In genomic region chr4:89055157-89056080, GRCh38 we compare ENCODE assay signal across 11 cellular contexts. TPM values are rescaled to one million over a fixed set of nuclear protein-coding genes. Genes with fewer than 3 reads are reported as not detected.
DNase-seq lines count a peak whose midpoint lies in the region; ATAC-seq and TF ChIP-seq lines count a peak whose summit lies in the region.
"Had no signal": no experiment of that assay in that cellular context is flagged by ENCODE, and none has a peak within 500 bp of the region (broad histone marks: within the 10 kb centered on the region; RNA-seq: fewer than 3 reads in every experiment).

No MANE protein-coding gene starts in this region.

- H3K9me3 Mint-ChIP-seq in brain, result peaks cover 7 to 21% (median 18%) of the 10 kb centered on the region in 5 experiments

- H3K4me1 Mint-ChIP-seq in brain, result peaks cover 56% of the 10 kb centered on the region

- ATAC-seq in lower lobe of right lung (no peak), GM19328 (IDR thresholded peaks at IDR 0.05; ENCODE audit: unreplicated experiment) (no peak)

- peaks cover 11% of the 10 kb centered on the region for H3K27me3 Mint-ChIP-seq in brain
- H3K27me3 Mint-ChIP-seq: IgD-negative memory B cell had no signal

- WGBS in urinary bladder, result 56% methylated on average over 1 of the region's 1 CpG

- H3K4me3 Mint-ChIP-seq in brain, result peak overlapping the region; percentile 86 to 94 (median 90)
- H3K4me3 Mint-ChIP-seq: activated naive CD4-positive, alpha-beta T cell treated with anti-CD3 and anti-CD28 coated beads for 36 hours; IgD-negative memory B cell had no signal

- peaks cover 9% of the 10 kb centered on the region for H3K9me3 ChIP-seq in left ventricle myocardium inferior (replicated peaks)
- no peaks in the 10 kb centered on the region for H3K9me3 ChIP-seq in right atrium auricular region
- peaks cover 6% of the 10 kb centered on the region for H3K9me3 ChIP-seq in lower lobe of right lung

- H3K27ac ChIP-seq in left ventricle myocardium inferior (replicated peaks) (no peak overlapping the region), right atrium auricular region (no peak overlapping the region), lower lobe of right lung (no peak overlapping the region), urinary bladder (ENCODE audit: low read depth) (no peak overlapping the region)

- no peaks in the 10 kb centered on the region for H3K36me3 ChIP-seq in left ventricle myocardium inferior
- no peaks in the 10 kb centered on the region for H3K36me3 ChIP-seq in right atrium auricular region
- H3K36me3 ChIP-seq in lower lobe of right lung, result no peaks in the 10 kb centered on the region
- no peaks in the 10 kb centered on the region for H3K36me3 ChIP-seq in urinary bladder (ENCODE audit: insufficient read depth)

- intact Hi-C loops in left ventricle myocardium inferior (cut with micrococcal nuclease) (no loop called here), lower lobe of right lung (cut with DNase I) (no loop called here)

- H3K27me3 ChIP-seq in left ventricle myocardium inferior (ENCODE audit: low read depth) (no peaks in the 10 kb centered on the region), right atrium auricular region (no peaks in the 10 kb centered on the region), lower lobe of right lung (ENCODE audit: low read depth) (no peaks in the 10 kb centered on the region)

- TF ChIP-seq CTCF in left ventricle myocardium inferior (IDR thresholded peaks at IDR 0.05; ENCODE audit: borderline replicate concordance), result no peak
- no peak for TF ChIP-seq CTCF in right atrium auricular region (IDR thresholded peaks at IDR 0.05)
- TF ChIP-seq CTCF in brain (conservative IDR thresholded peaks at IDR 0.05), result no peak
- no peak for TF ChIP-seq CTCF in lower lobe of right lung (IDR thresholded peaks at IDR 0.05)

- peaks cover 30% of the 10 kb centered on the region for H3K4me1 ChIP-seq in left ventricle myocardium inferior
- peaks cover 0 to 20% of the 10 kb centered on the region in 2 donors for H3K4me1 ChIP-seq in right atrium auricular region
- peaks cover 4% of the 10 kb centered on the region for H3K4me1 ChIP-seq in lower lobe of right lung
- no peaks in the 10 kb centered on the region for H3K4me1 ChIP-seq in urinary bladder (ENCODE audit: insufficient read depth)

- H3K4me3 ChIP-seq in left ventricle myocardium inferior (peak overlapping the region; percentile 67), right atrium auricular region (peak overlapping the region in 1 of 2 donors; percentile 39), lower lobe of right lung (peak overlapping the region; percentile 47), urinary bladder (ENCODE audit: low read depth, low read length) (peak overlapping the region; percentile 30)

- DNase-seq in left ventricle myocardium inferior, result no peak
- DNase-seq in right atrium auricular region (ENCODE audit: low spot score), result no peak
- DNase-seq in lower lobe of right lung, result no peak
- no peak for DNase-seq in GDM1 (lab: John Stamatoyannopoulos, UW)
- DNase-seq in amygdala (lab: John Stamatoyannopoulos, UW), result no peak
- DNase-seq: activated naive CD4-positive, alpha-beta T cell treated with anti-CD3 and anti-CD28 coated beads for 36 hours; kidney glomerular epithelial cell had no signal

- H3K36me3 Mint-ChIP-seq in brain, result peaks cover 11% of the 10 kb centered on the region

- H3K27ac Mint-ChIP-seq in brain, result peak overlapping the region in 4 of 5 experiments; percentile 22 to 93 (median 42)
- H3K27ac Mint-ChIP-seq: activated naive CD4-positive, alpha-beta T cell treated with anti-CD3 and anti-CD28 coated beads for 36 hours had no signal

RNA-seq across cellular contexts. Expression of gene FAM13A, which starts 1.6 kb away (rescaled TPM):
- 16.9 TPM for total RNA-seq in left ventricle myocardium inferior
- total RNA-seq in right atrium auricular region, result 10 to 100 TPM in 1 of 2 donors, 1 to 10 TPM in 1; 8.1 to 13.6 TPM
- polyA plus RNA-seq in brain (ENCODE audit: insufficient read depth, low read depth, low replicate concordance), result 4.0 TPM
- total RNA-seq in lower lobe of right lung, result 39.1 TPM
- 85.3 TPM for total RNA-seq in urinary bladder
- polyA plus RNA-seq in urinary bladder, result 21.9 TPM

RNA-seq across cellular contexts. Expression of gene TIGD2, which starts 55.9 kb away (rescaled TPM):
- total RNA-seq in left ventricle myocardium inferior, result 2.0 TPM
- total RNA-seq in right atrium auricular region, result 1 to 10 TPM; 1.5 to 2.3 TPM
- polyA plus RNA-seq in brain (ENCODE audit: insufficient read depth, low read depth, low replicate concordance), result 3.1 TPM
- 6.8 TPM for total RNA-seq in lower lobe of right lung
- total RNA-seq in urinary bladder, result 12.0 TPM
- polyA plus RNA-seq in urinary bladder, result 3.6 TPM
